ENCODE assay signal across 20 cellular contexts in the genomic region with DNA sequence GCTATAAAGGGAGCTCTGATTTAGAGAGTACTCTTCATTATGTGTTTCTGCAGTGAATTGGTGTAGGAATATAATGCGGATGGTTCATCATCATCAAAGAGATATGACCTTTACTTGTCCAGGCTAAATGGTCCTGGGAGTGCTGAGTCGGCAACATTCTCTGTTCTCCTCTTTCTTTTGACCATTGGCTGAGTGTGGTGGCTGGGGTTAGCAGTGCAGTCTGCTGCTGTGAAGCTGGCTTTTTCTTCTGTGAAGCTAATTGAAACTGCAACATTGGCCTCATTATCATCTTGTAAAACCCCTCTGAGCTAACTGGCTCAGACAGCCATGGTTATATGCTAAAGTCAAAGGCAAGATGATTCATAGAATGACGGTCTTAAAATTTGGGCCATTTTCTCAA.
"Had no signal": no experiment of that assay in that cellular context is flagged by ENCODE, and none has a peak within 500 bp of the region (broad histone marks: within the 10 kb centered on the region; RNA-seq: fewer than 3 reads in every experiment).

No MANE protein-coding gene starts in this region.

- DNase-seq: activated CD4-positive, alpha-beta T cell treated with anti-CD3 and anti-CD28 coated beads, Interleukin-2, amount 50 U/mL, for 1 hour; activated CD8-positive, alpha-beta memory T cell treated with anti-CD3 and anti-CD28 coated beads, Interleukin-2, amount 50 U/mL, for 4 hours; activated gamma-delta T cell; activated T-cell treated with anti-CD3 and anti-CD28 coated beads, Interleukin-2, amount 50 U/mL, for 48 hours; adrenal gland; cortex of kidney; gastrocnemius medialis; heart right ventricle; naive thymus-derived CD8-positive, alpha-beta T cell; ovary; sigmoid colon; stimulated activated CD4-positive, alpha-beta T cell treated with anti-CD3 and anti-CD28 coated beads, Interleukin-4, amount 100 ng/mL, for 24 hours; stomach; trophoblast cell had no signal

- H3K36me3 ChIP-seq: adrenal gland, breast epithelium, gastrocnemius medialis, heart right ventricle, ovary, sigmoid colon, stomach had no signal

- H3K9me3 Mint-ChIP-seq: activated naive CD4-positive, alpha-beta T cell treated with anti-CD3 and anti-CD28 coated beads, Interleukin-2, amount 50 U/mL, for 24 hours had no signal

- H3K9me3 ChIP-seq: adrenal gland, breast epithelium, gastrocnemius medialis, heart right ventricle, ovary, sigmoid colon, stomach had no signal

- H3K4me3 ChIP-seq: adrenal gland, breast epithelium, gastrocnemius medialis, heart right ventricle, ovary, sigmoid colon, stomach had no signal

- H3K27ac ChIP-seq: adrenal gland, breast epithelium, gastrocnemius medialis, heart right ventricle, ovary, sigmoid colon, stomach had no signal

- H3K27ac Mint-ChIP-seq: activated naive CD4-positive, alpha-beta T cell treated with anti-CD3 and anti-CD28 coated beads, Interleukin-2, amount 50 U/mL, for 24 hours; naive thymus-derived CD8-positive, alpha-beta T cell; stimulated activated effector memory CD8-positive, alpha-beta T cell treated with anti-CD3 and anti-CD28 coated beads, Interleukin-12 subunit alpha, Interleukin-12 subunit beta, amount 100 ng/mL, for 72 hours; T-helper 1 cell treated with Interleukin-12 subunit alpha and Interleukin-12 subunit beta and Interleukin-4 antibody, amounts not matched to agents 30 μg/mL and 1 μg/mL, for 36 hours had no signal

- H3K4me3 Mint-ChIP-seq: activated naive CD4-positive, alpha-beta T cell treated with anti-CD3 and anti-CD28 coated beads, Interleukin-2, amount 50 U/mL, for 24 hours; naive thymus-derived CD8-positive, alpha-beta T cell; stimulated activated effector memory CD8-positive, alpha-beta T cell treated with anti-CD3 and anti-CD28 coated beads, Interleukin-12 subunit alpha, Interleukin-12 subunit beta, amount 100 ng/mL, for 72 hours; T-helper 1 cell treated with Interleukin-12 subunit alpha and Interleukin-12 subunit beta and Interleukin-4 antibody, amounts not matched to agents 30 μg/mL and 1 μg/mL, for 36 hours had no signal

- H3K27me3 ChIP-seq: adrenal gland, breast epithelium, gastrocnemius medialis, heart right ventricle, ovary, sigmoid colon, stomach had no signal

- H3K4me1 Mint-ChIP-seq: activated naive CD4-positive, alpha-beta T cell treated with anti-CD3 and anti-CD28 coated beads, Interleukin-2, amount 50 U/mL, for 24 hours; naive thymus-derived CD8-positive, alpha-beta T cell; stimulated activated effector memory CD8-positive, alpha-beta T cell treated with anti-CD3 and anti-CD28 coated beads, Interleukin-12 subunit alpha, Interleukin-12 subunit beta, amount 100 ng/mL, for 72 hours had no signal

- H3K36me3 Mint-ChIP-seq: activated naive CD4-positive, alpha-beta T cell treated with anti-CD3 and anti-CD28 coated beads, Interleukin-2, amount 50 U/mL, for 24 hours; naive thymus-derived CD8-positive, alpha-beta T cell; stimulated activated effector memory CD8-positive, alpha-beta T cell treated with anti-CD3 and anti-CD28 coated beads, Interleukin-12 subunit alpha, Interleukin-12 subunit beta, amount 100 ng/mL, for 72 hours had no signal

- ATAC-seq: activated CD4-positive, CD25-positive, alpha-beta regulatory T cell treated with anti-CD3 and anti-CD28 coated beads, Interleukin-2, amount 50 U/mL, for 24 hours; esophagus mucosa; gastrocnemius medialis; heart right ventricle; naive thymus-derived CD8-positive, alpha-beta T cell; stimulated activated effector memory CD8-positive, alpha-beta T cell treated with anti-CD3 and anti-CD28 coated beads, Interleukin-12 subunit alpha, Interleukin-12 subunit beta, amount 100 ng/mL, for 72 hours had no signal

- H3K4me1 ChIP-seq: breast epithelium, heart right ventricle had no signal
